ENCODE assay signal across 21 cellular contexts in genomic region chr4:102665527-102665926, GRCh38.
A peak's percentile ranks its signal among the peaks of the same experiment; 100 is the strongest.
DNase-seq lines count a peak whose midpoint lies in the region; ATAC-seq lines count a peak whose summit lies in the region.
"Had no signal": no experiment of that assay in that cellular context is flagged by ENCODE, and none has a peak within 500 bp of the region (broad histone marks: within the 10 kb centered on the region; RNA-seq: fewer than 3 reads in every experiment).

No MANE protein-coding gene starts in this region.

- in situ Hi-C loops in G401 (cut with HindIII; ENCODE audit: low sequenced_read_pairs): no loop called here

- no peak for ATAC-seq in HG03442 (IDR thresholded peaks at IDR 0.05; ENCODE audit: unreplicated experiment)
- ATAC-seq: natural killer cell treated with Interleukin-12 subunit alpha and Interleukin-12 subunit beta and Interleukin-15 and Interleukin-18, amount 100 ng/mL, for 72 hours had no signal

- DNase-seq in G401 (ENCODE audit: low spot score) (peak; percentile 32), NCI-H146 (lab: John Stamatoyannopoulos, UW) (peak; percentile 73), astrocyte of the hippocampus (ENCODE audit: low read depth, low spot score) (peak; percentile 9), kidney tubule cell (ENCODE audit: low spot score) (peak; percentile 7), anterior cingulate cortex (lab: John Stamatoyannopoulos, UW) (no peak), inferior parietal cortex (ENCODE audit: extremely low spot score) (no peak)
- no peak for DNase-seq in activated CD4-positive, CD25-positive, alpha-beta regulatory T cell treated with anti-CD3 and anti-CD28 coated beads, Interleukin-2, amount 50 U/mL, for 72 hours
- DNase-seq: activated CD4-positive, alpha-beta T cell treated with anti-CD3 and anti-CD28 coated beads, Interleukin-2, amount 50 U/mL, for 1 hour; activated naive CD4-positive, alpha-beta T cell treated with Interleukin-2 at 50 U/mL for 16 hours; amygdala; CD8-positive, alpha-beta memory T cell; colonic mucosa; foreskin fibroblast; Kasumi-1; mesendoderm; NCI-H1436; NCI-H2227 treated with DMSO at 0.1 percent for 48 hours; RPMI8226; upper lobe of left lung had no signal

Comparison
In these comparisons a context has a peak if more than half of its experiments do, and no peak if none do; other contexts are left out.
1. DNase-seq: peak in G401 (single experiment), NCI-H146 (single experiment), astrocyte of the hippocampus (single experiment) and kidney tubule cell (single experiment); none in anterior cingulate cortex (0 of 58), activated CD4-positive, CD25-positive, alpha-beta regulatory T cell treated with anti-CD3 and anti-CD28 coated beads, Interleukin-2, amount 50 U/mL, for 72 hours (single experiment) and inferior parietal cortex (single experiment).